ENCODE assay signal across 8 cellular contexts in genomic region chr4:132642196-132642817, GRCh38.
DNase-seq lines count a peak whose midpoint lies in the region; ATAC-seq, FAIRE-seq and TF ChIP-seq lines count a peak whose summit lies in the region.

No MANE protein-coding gene starts in this region.

- no peak for FAIRE-seq in bronchial epithelial cell (lab: Jason Lieb, UNC)

- H3K4me3 ChIP-seq in bronchial epithelial cell (ENCODE audit: low read depth, low read length) (no peak overlapping the region), MG63 (no peak overlapping the region)

- H3K9me3 ChIP-seq in MG63 = no peaks in the 10 kb centered on the region

- peak; percentile 67 for TF ChIP-seq CTCF in bronchial epithelial cell (IDR thresholded peaks at IDR 0.05; ENCODE audit: insufficient read depth, low read length, severe bottlenecking)

- ATAC-seq in HG03103 (IDR thresholded peaks at IDR 0.05; ENCODE audit: low read depth, unreplicated experiment) = peak; percentile 68

- H3K27me3 ChIP-seq in bronchial epithelial cell (ENCODE audit: control insufficient read depth, insufficient read depth, low read length) (no peaks in the 10 kb centered on the region), MG63 (no peaks in the 10 kb centered on the region)

- H3K36me3 ChIP-seq in bronchial epithelial cell (ENCODE audit: control insufficient read depth, insufficient read depth, low read length) (no peaks in the 10 kb centered on the region), MG63 (no peaks in the 10 kb centered on the region)

- DNase-seq in NOMO-1 (lab: John Stamatoyannopoulos, UW; ENCODE audit: unreplicated experiment in 2 of 2) = peak; percentile 7 to 25
- DNase-seq in NOMO-1 treated with dmso at 0.1 percent for 144 hours (lab: John Stamatoyannopoulos, UW; ENCODE audit: unreplicated experiment) = no peak
- DNase-seq in NCI-H524 treated with DMSO at 0.1 percent for 48 hours (lab: John Stamatoyannopoulos, UW) = peak; percentile 0
- peak; percentile 32 for DNase-seq in bronchial epithelial cell (ENCODE audit: low read depth)
- peak; percentile 59 for DNase-seq in medulla oblongata (ENCODE audit: extremely low spot score)
- DNase-seq in GDM1 (lab: John Stamatoyannopoulos, UW) = no peak
- no peak for DNase-seq in MG63

Comparison
In these comparisons a context has a peak if more than half of its experiments do, and no peak if none do; other contexts are left out.
1. DNase-seq: peak in NOMO-1 (2 of 2), NCI-H524 treated with DMSO at 0.1 percent for 48 hours (single experiment), bronchial epithelial cell (single experiment) and medulla oblongata (single experiment); none in NOMO-1 treated with dmso at 0.1 percent for 144 hours (single experiment), GDM1 (single experiment) and MG63 (single experiment).